ENCODE assay signal across 1 cellular context in genomic region chr2:34492781-34493455, GRCh38.
TF ChIP-seq lines count a peak whose summit lies in the region.

No MANE protein-coding gene starts in this region.

TF ChIP-seq in GM12878, 131 proteins besides CTCF, POLR2A, EP300 and RAD21 (continued from another document):
- TF ChIP-seq ZNF687 (IDR thresholded peaks at IDR 0.05) (no peak), TCF12 (IDR thresholded peaks at IDR 0.05; ENCODE audit: low read depth, low read length) (no peak), SMAD1 (IDR thresholded peaks at IDR 0.05; ENCODE audit: low read depth, partially characterized antibody) (no peak), EGR1 (IDR thresholded peaks at IDR 0.05; ENCODE audit: borderline replicate concordance in 1 of 2, low read depth in 2 of 2, low read length in 2 of 2) (no peak), SKIL (IDR thresholded peaks at IDR 0.05; ENCODE audit: low read depth, poor library complexity, severe bottlenecking) (no peak), FOXK2 (IDR thresholded peaks at IDR 0.05) (no peak), HDAC6 (IDR thresholded peaks at IDR 0.05; ENCODE audit: unreplicated experiment) (no peak), SUPT20H (IDR thresholded peaks at IDR 0.05; ENCODE audit: borderline replicate concordance, control insufficient read depth, low read depth, low read length) (no peak), NFYA (IDR thresholded peaks at IDR 0.05; ENCODE audit: borderline replicate concordance, low read depth, low read length) (no peak)
